ENCODE assay signal across 8 cellular contexts in genomic region chr4:26320159-26320452, GRCh38. TPM values are rescaled to one million over a fixed set of nuclear protein-coding genes. Genes with fewer than 3 reads are reported as not detected.
A peak's percentile ranks its signal among the peaks of the same experiment; 100 is the strongest.
DNase-seq lines count a peak whose midpoint lies in the region; ATAC-seq and TF ChIP-seq lines count a peak whose summit lies in the region.

No MANE protein-coding gene starts in this region.

- TF ChIP-seq CTCF in DOHH2 (IDR thresholded peaks at IDR 0.05; ENCODE audit: low read depth, low read length, poor library complexity, severe bottlenecking): no peak

- H3K27me3 Mint-ChIP-seq in stimulated activated naive CD8-positive, alpha-beta T cell treated with anti-CD3 and anti-CD28 coated beads, Interleukin-15, amount 100 ng/mL, for 72 hours: no peaks in the 10 kb centered on the region

- peaks cover 44% of the 10 kb centered on the region for H3K4me1 Mint-ChIP-seq in stimulated activated naive CD8-positive, alpha-beta T cell treated with anti-CD3 and anti-CD28 coated beads, Interleukin-15, amount 100 ng/mL, for 72 hours

- peaks cover 33% of the 10 kb centered on the region for H3K4me1 ChIP-seq in DOHH2 (ENCODE audit: control insufficient read depth, low read length)
- H3K4me1 ChIP-seq in HUES6 (ENCODE audit: control insufficient read depth, insufficient read depth, low read length): peaks cover 10% of the 10 kb centered on the region
- H3K4me1 ChIP-seq in iPS-20b (ENCODE audit: insufficient read depth, low read length): peaks cover 15% of the 10 kb centered on the region; the same call in 1 of the 2 replicates

- H3F3A ChIP-seq in DOHH2 (ENCODE audit: control insufficient read depth, insufficient read depth): peaks cover 6% of the 10 kb centered on the region; the same call in 1 of the 2 replicates

- peak; percentile 23 for ATAC-seq in GM19467 (IDR thresholded peaks at IDR 0.05; ENCODE audit: unreplicated experiment)
- peak; percentile 36 for ATAC-seq in stimulated activated naive CD8-positive, alpha-beta T cell treated with anti-CD3 and anti-CD28 coated beads, Interleukin-15, amount 100 ng/mL, for 72 hours

- H4K20me1 ChIP-seq in DOHH2 (ENCODE audit: control insufficient read depth, insufficient read depth, low read depth, low read length): peaks cover 25% of the 10 kb centered on the region

- peaks cover 58% of the 10 kb centered on the region for H3K79me2 ChIP-seq in DOHH2 (ENCODE audit: control insufficient read depth, low read length)

- H3K4me2 ChIP-seq in DOHH2 (ENCODE audit: low read length): peak overlapping the region; percentile 89

- peak overlapping the region; percentile 100 for H3K27ac Mint-ChIP-seq in stimulated activated naive CD8-positive, alpha-beta T cell treated with anti-CD3 and anti-CD28 coated beads, Interleukin-15, amount 100 ng/mL, for 72 hours

- H3K4me3 Mint-ChIP-seq in stimulated activated naive CD8-positive, alpha-beta T cell treated with anti-CD3 and anti-CD28 coated beads, Interleukin-15, amount 100 ng/mL, for 72 hours: peak overlapping the region; percentile 99

- DNase-seq in amniotic epithelial cell (ENCODE audit: low read depth) (peak; percentile 38), glomerular visceral epithelial cell (ENCODE audit: extremely low spot score) (no peak), occipital lobe (lab: John Stamatoyannopoulos, UW) (no peak)
- peak in 1 of 2 donors; percentile 73 for DNase-seq in stimulated activated naive CD8-positive, alpha-beta T cell treated with anti-CD3 and anti-CD28 coated beads, Interleukin-15, amount 100 ng/mL, for 72 hours

- H3K9me3 ChIP-seq in DOHH2 (ENCODE audit: control insufficient read depth, insufficient read depth, low read length) (no peaks in the 10 kb centered on the region; the same call in 1 of the 2 replicates), HUES6 (ENCODE audit: control insufficient read depth, insufficient read depth, low read depth, low read length) (peaks cover 16% of the 10 kb centered on the region), iPS-20b (ENCODE audit: insufficient read depth, low read depth, low read length) (peaks cover 11% of the 10 kb centered on the region; the same call in 1 of the 2 replicates)

- peak overlapping the region; percentile 95 for H3K4me3 ChIP-seq in DOHH2 (ENCODE audit: low read length)
- H3K4me3 ChIP-seq in HUES6 (ENCODE audit: low read depth, low read length): peak overlapping the region; percentile 98
- H3K4me3 ChIP-seq in iPS-20b (ENCODE audit: low read length): peak overlapping the region; percentile 98

- H3K27me3 ChIP-seq in DOHH2 (ENCODE audit: control insufficient read depth, low read length) (no peaks in the 10 kb centered on the region), HUES6 (ENCODE audit: control insufficient read depth, insufficient read depth, low read length) (no peaks in the 10 kb centered on the region), iPS-20b (ENCODE audit: insufficient read depth, low read length) (no peaks in the 10 kb centered on the region)

- H3K9ac ChIP-seq in HUES6 (ENCODE audit: low read length): peak overlapping the region; percentile 94
- peak overlapping the region; percentile 96 for H3K9ac ChIP-seq in iPS-20b (ENCODE audit: low read depth, low read length)

- H3K9me2 ChIP-seq in DOHH2 (replicated peaks; ENCODE audit: control insufficient read depth, low read length): no peaks in the 10 kb centered on the region

- peak overlapping the region; percentile 87 for H3K27ac ChIP-seq in DOHH2 (ENCODE audit: low read depth, low read length)
- peak overlapping the region; percentile 72 for H3K27ac ChIP-seq in HUES6 (ENCODE audit: low read depth, low read length)
- peak overlapping the region; percentile 99 for H3K27ac ChIP-seq in iPS-20b (ENCODE audit: low read length)

- H3K36me3 ChIP-seq in DOHH2 (ENCODE audit: control insufficient read depth, low read length) (no peaks in the 10 kb centered on the region; the same call in 1 of the 2 replicates), HUES6 (ENCODE audit: control insufficient read depth, insufficient read depth, low read length) (no peaks in the 10 kb centered on the region), iPS-20b (ENCODE audit: insufficient read depth, low read depth, low read length) (no peaks in the 10 kb centered on the region)

- H3K9me3 Mint-ChIP-seq in stimulated activated naive CD8-positive, alpha-beta T cell treated with anti-CD3 and anti-CD28 coated beads, Interleukin-15, amount 100 ng/mL, for 72 hours: peaks cover 18 to 24% of the 10 kb centered on the region in 2 donors

RNA-seq across cellular contexts. Expression of gene RBPJ, which starts 0.7 kb away (rescaled TPM):
- 97.3 TPM for total RNA-seq in occipital lobe
